Comparison of ENCODE assay signal across 25 cellular contexts in genomic region chr7:43534110-43534509, GRCh38. TPM values are rescaled to one million over a fixed set of nuclear protein-coding genes. Genes with fewer than 3 reads are reported as not detected.
DNase-seq lines count a peak whose midpoint lies in the region; ATAC-seq and TF ChIP-seq lines count a peak whose summit lies in the region.
"Had no signal": no experiment of that assay in that cellular context is flagged by ENCODE, and none has a peak within 500 bp of the region (broad histone marks: within the 10 kb centered on the region; RNA-seq: fewer than 3 reads in every experiment).

No MANE protein-coding gene starts in this region.

- H3K9ac ChIP-seq in smooth muscle cell (ENCODE audit: low read depth): no peak overlapping the region

- H3K27ac ChIP-seq in smooth muscle cell (ENCODE audit: low read depth) (no peak overlapping the region), aorta (ENCODE audit: low read depth in 1 of 2, low read length in 2 of 2) (no peak overlapping the region)
- H3K27ac ChIP-seq: colonic mucosa, foreskin keratinocyte, right atrium auricular region, WERI-Rb-1 had no signal

- DNase-seq in EL (peak; percentile 35), amniotic epithelial cell (ENCODE audit: low read depth) (peak; percentile 67), fibroblast of pulmonary artery (ENCODE audit: low read depth) (peak; percentile 24), smooth muscle cell (lab: John Stamatoyannopoulos, UW; ENCODE audit: unreplicated experiment) (no peak), inferior parietal cortex (ENCODE audit: extremely low spot score) (no peak), aorta (no peak), AG08396 (ENCODE audit: low spot score) (no peak)
- DNase-seq: activated CD8-positive, alpha-beta T cell treated with anti-CD3 and anti-CD28 coated beads for 36 hours; activated naive CD4-positive, alpha-beta T cell; activated T-cell treated with anti-CD3 and anti-CD28 coated beads, Interleukin-2, amount 50 U/mL, for 1 hour; colonic mucosa; DMS79 treated with DMSO at 0.1 percent for 48 hours; Kasumi-1; mammary epithelial cell; naive thymus-derived CD4-positive, alpha-beta T cell; NCI-H1105 treated with DMSO at 0.1 percent for 48 hours; NCI-H2107; NCI-H510A; Peyer's patch; T-helper 2 cell; WERI-Rb-1 had no signal

- H3K79me2 ChIP-seq in smooth muscle cell (ENCODE audit: low read depth): no peaks in the 10 kb centered on the region

- H3K36me3 ChIP-seq in smooth muscle cell (ENCODE audit: low read depth) (no peaks in the 10 kb centered on the region), aorta (ENCODE audit: control insufficient read depth in 1 of 2, insufficient read depth in 2 of 2, low read length in 1 of 2) (no peaks in the 10 kb centered on the region)
- H3K36me3 ChIP-seq: colonic mucosa, HAP-1, ovary, Peyer's patch, right atrium auricular region, WERI-Rb-1 had no signal

- no peak overlapping the region for H2AFZ ChIP-seq in smooth muscle cell (ENCODE audit: low read depth)

- intact Hi-C loops in aorta (cut with DNase I): no loop called here

- peaks cover 4% of the 10 kb centered on the region for H3K27me3 ChIP-seq in smooth muscle cell (ENCODE audit: low read depth)
- H3K27me3 ChIP-seq in aorta (ENCODE audit: control insufficient read depth in 1 of 2, insufficient read depth in 2 of 2, low read length in 1 of 2): peaks cover 0 to under 1% of the 10 kb centered on the region in 2 donors
- H3K27me3 ChIP-seq: colonic mucosa, foreskin keratinocyte, ovary, Peyer's patch, right atrium auricular region had no signal

- H3K9me3 ChIP-seq in smooth muscle cell (replicated peaks; ENCODE audit: low read depth) (no peaks in the 10 kb centered on the region), aorta (ENCODE audit: control insufficient read depth, low read length) (no peaks in the 10 kb centered on the region)
- H3K9me3 ChIP-seq: colonic mucosa, HAP-1, ovary, Peyer's patch, right atrium auricular region had no signal

- H3K4me2 ChIP-seq in smooth muscle cell: peak overlapping the region; percentile 30

- H3K4me3 ChIP-seq in fibroblast of pulmonary artery (replicated peaks; ENCODE audit: low read depth, low read length): no peak overlapping the region
- no peak overlapping the region for H3K4me3 ChIP-seq in smooth muscle cell
- H3K4me3 ChIP-seq in aorta (ENCODE audit: low read length in 2 of 2): no peak overlapping the region
- H3K4me3 ChIP-seq: colonic mucosa, HAP-1, ovary, Peyer's patch, right atrium auricular region had no signal

- H3F3A ChIP-seq in smooth muscle cell (ENCODE audit: low read depth): no peaks in the 10 kb centered on the region

- TF ChIP-seq CTCF in fibroblast of pulmonary artery (IDR thresholded peaks at IDR 0.05; ENCODE audit: low read length, missing control alignments): no peak
- TF ChIP-seq CTCF in smooth muscle cell (IDR thresholded peaks at IDR 0.05; ENCODE audit: borderline replicate concordance, insufficient read depth, poor library complexity, severe bottlenecking): no peak

- H4K20me1 ChIP-seq in smooth muscle cell (ENCODE audit: low read depth): no peaks in the 10 kb centered on the region

- ATAC-seq in aorta (ENCODE audit: low FRiP score): no peak
- ATAC-seq: activated CD8-positive, alpha-beta T cell treated with anti-CD3 and anti-CD28 coated beads for 36 hours; foreskin keratinocyte; naive thymus-derived CD4-positive, alpha-beta T cell had no signal

- 63% methylated on average over 4 of the region's 4 CpGs for WGBS in smooth muscle cell (ENCODE audit: low lambda C conversion rate)
- WGBS in aorta, 2 donors: 32 to 38% methylated on average over 4 of the region's 4 CpGs

- H3K4me1 ChIP-seq in smooth muscle cell (ENCODE audit: low read depth): peaks cover 11% of the 10 kb centered on the region
- H3K4me1 ChIP-seq in aorta (ENCODE audit: control insufficient read depth in 1 of 2, insufficient read depth in 2 of 2, low read length in 2 of 2): no peaks in the 10 kb centered on the region
- H3K4me1 ChIP-seq: colonic mucosa, foreskin keratinocyte, HAP-1, Peyer's patch had no signal

RNA-seq across cellular contexts. Expression of gene STK17A, which starts 48.8 kb away (rescaled TPM):
- total RNA-seq in smooth muscle cell: 25.5 and 28.2 TPM in 2 replicates
- polyA plus RNA-seq in smooth muscle cell: 21.0 and 26.8 TPM in 2 replicates
- 10 to 100 TPM; 38.8 to 40.6 TPM for total RNA-seq in aorta
- polyA plus RNA-seq in aorta: 10 to 100 TPM; 15.9 to 19.3 TPM

Comparison
In these comparisons a context has a peak if more than half of its experiments do, and no peak if none do; other contexts are left out.
1. DNase-seq: peak in EL (single experiment), amniotic epithelial cell (single experiment) and fibroblast of pulmonary artery (single experiment); none in smooth muscle cell (single experiment), inferior parietal cortex (single experiment), aorta (0 of 2) and AG08396 (single experiment).